1 cellular context compared by ENCODE assay signal in genomic region chr19:662962-663681, GRCh38.
TF ChIP-seq lines count a peak whose summit lies in the region.

RNF126 (minus strand) TSS chr19:663214; CDS start chr19:663121, 93 bp downstream.

TF ChIP-seq in HepG2, 621 proteins besides CTCF, POLR2A, EP300 and RAD21 (continued from another document and continues in another):
- no peak for TF ChIP-seq ZNF225 (CRISPR knock-in tag; IDR thresholded peaks at IDR 0.05)
- TF ChIP-seq ZNF737 (CRISPR knock-in tag; IDR thresholded peaks at IDR 0.05; ENCODE audit: borderline replicate concordance), result no peak
- TF ChIP-seq ZNF597 (CRISPR knock-in tag; IDR thresholded peaks at IDR 0.05), result no peak
- no peak for TF ChIP-seq MTA3 (CRISPR knock-in tag; IDR thresholded peaks at IDR 0.05)
- no peak for TF ChIP-seq FOXA1 (IDR thresholded peaks at IDR 0.05)
- TF ChIP-seq FOXA1 (CRISPR knock-in tag; IDR thresholded peaks at IDR 0.05), result 0 out of 2 replicates have a peak, but pooled peaks have one; percentile 2
- no peak for TF ChIP-seq ATF3 (CRISPR knock-in tag; IDR thresholded peaks at IDR 0.05)
- no peak for TF ChIP-seq KDM6A (CRISPR knock-in tag; IDR thresholded peaks at IDR 0.05; ENCODE audit: low read depth)
- TF ChIP-seq TFDP1 (CRISPR knock-in tag; IDR thresholded peaks at IDR 0.05; ENCODE audit: borderline replicate concordance), result peak; percentile 81
- no peak for TF ChIP-seq ZNF615 (CRISPR knock-in tag; IDR thresholded peaks at IDR 0.05; ENCODE audit: borderline replicate concordance)
- TF ChIP-seq SOX13 (IDR thresholded peaks at IDR 0.05), result no peak
- no peak for TF ChIP-seq SOX13 (CRISPR knock-in tag; conservative IDR thresholded peaks at IDR 0.05 in 1 of 2, IDR thresholded peaks at IDR 0.05 in 1 of 2)
- TF ChIP-seq SIN3A (IDR thresholded peaks at IDR 0.05; ENCODE audit: borderline replicate concordance, low read depth, low read length), result no peak
- TF ChIP-seq CEBPG (CRISPR knock-in tag; IDR thresholded peaks at IDR 0.05), result no peak
- TF ChIP-seq THAP11 (CRISPR knock-in tag; IDR thresholded peaks at IDR 0.05), result peak; percentile 91
- TF ChIP-seq GATA4 (IDR thresholded peaks at IDR 0.05; ENCODE audit: borderline replicate concordance, low read depth), result no peak
- TF ChIP-seq ZMAT3 (CRISPR knock-in tag; conservative IDR thresholded peaks at IDR 0.05), result 0 out of 2 replicates have a peak, but pooled peaks have one; percentile 16
- peak; percentile 79 for TF ChIP-seq ZFP91 (CRISPR knock-in tag; IDR thresholded peaks at IDR 0.05; ENCODE audit: borderline replicate concordance)
- no peak for TF ChIP-seq CC2D1A (CRISPR knock-in tag; IDR thresholded peaks at IDR 0.05)
- TF ChIP-seq ONECUT2 (CRISPR knock-in tag; IDR thresholded peaks at IDR 0.05), result no peak
- TF ChIP-seq TAF1 (CRISPR knock-in tag; IDR thresholded peaks at IDR 0.05), result peak; percentile 36; the same call in 1 of the 2 replicates
- no peak for TF ChIP-seq ZNF446 (CRISPR knock-in tag; IDR thresholded peaks at IDR 0.05)
- TF ChIP-seq ZBTB40 (IDR thresholded peaks at IDR 0.05), result no peak
- no peak for TF ChIP-seq ZBTB40 (CRISPR knock-in tag; IDR thresholded peaks at IDR 0.05)
- peak; percentile 7; the same call in 1 of the 2 replicates for TF ChIP-seq ETV5 (CRISPR knock-in tag; IDR thresholded peaks at IDR 0.05; ENCODE audit: borderline replicate concordance)
- no peak for TF ChIP-seq ZNF431 (CRISPR knock-in tag; IDR thresholded peaks at IDR 0.05; ENCODE audit: borderline replicate concordance, low read depth)
- TF ChIP-seq SKIL (CRISPR knock-in tag; IDR thresholded peaks at IDR 0.05; ENCODE audit: borderline replicate concordance), result no peak
- TF ChIP-seq KIAA2018 (CRISPR knock-in tag; IDR thresholded peaks at IDR 0.05; ENCODE audit: borderline replicate concordance), result no peak
- TF ChIP-seq ZNF441 (CRISPR knock-in tag; IDR thresholded peaks at IDR 0.05; ENCODE audit: borderline replicate concordance), result peak; percentile 74; the same call in 1 of the 2 replicates
- TF ChIP-seq ADNP (CRISPR knock-in tag; IDR thresholded peaks at IDR 0.05), result no peak
- 0 out of 2 replicates have a peak, but pooled peaks have one; percentile 51 for TF ChIP-seq ZNF749 (CRISPR knock-in tag; IDR thresholded peaks at IDR 0.05; ENCODE audit: borderline replicate concordance)
